Comparison of ENCODE assay signal across 8 cellular contexts in the genomic region with DNA sequence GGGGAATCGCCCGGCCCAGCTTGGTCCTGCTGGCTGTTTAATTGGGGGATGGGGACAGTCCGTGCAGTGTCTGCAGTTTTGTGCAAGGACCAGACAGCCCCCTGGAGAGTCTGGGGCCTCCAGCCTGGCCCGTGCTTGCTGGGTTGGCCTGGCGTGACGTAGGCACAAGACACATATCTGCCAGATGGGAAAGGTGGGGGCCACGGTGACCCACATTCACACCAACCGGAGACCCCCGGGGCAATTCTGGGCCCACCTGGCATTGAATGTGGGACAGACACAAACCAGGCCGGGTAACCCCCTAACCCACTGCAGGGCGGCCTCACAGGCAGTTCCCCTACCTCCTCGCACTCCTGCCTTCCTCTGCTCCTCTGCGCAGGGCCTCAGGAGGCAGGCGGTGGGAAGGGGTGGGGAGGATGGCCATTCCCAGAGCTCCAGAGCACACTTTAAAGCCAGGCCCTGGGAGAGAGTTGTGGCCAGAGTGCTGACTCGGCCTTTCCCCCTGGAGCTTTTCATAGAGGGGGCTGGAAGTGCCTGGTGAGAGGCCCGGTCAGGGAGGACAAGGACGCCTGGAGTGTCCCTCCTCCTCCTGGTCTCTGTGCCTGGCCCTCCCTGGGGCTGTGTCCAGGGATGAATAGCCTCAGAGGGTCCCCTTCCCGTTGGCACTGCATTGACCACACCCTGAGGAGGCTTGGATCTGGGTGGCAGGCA. TPM values are rescaled to one million over a fixed set of nuclear protein-coding genes. Genes with fewer than 3 reads are reported as not detected.
DNase-seq lines count a peak whose midpoint lies in the region; ATAC-seq and TF ChIP-seq lines count a peak whose summit lies in the region.

No MANE protein-coding gene starts in this region.

- peaks cover 22% of the 10 kb centered on the region for H3K27me3 Mint-ChIP-seq in H9 (ENCODE audit: low read depth)
- H3K27me3 Mint-ChIP-seq in activated T-helper 1 cell treated with anti-CD3 and anti-CD28 coated beads, Interleukin-12 subunit alpha, Interleukin-12 subunit beta, Interleukin-2, Interleukin-4 antibody, amounts not matched to agents 30 ng/mL and 10 ng/mL and 1 ng/mL, durations not matched to agents 14 hours and 24 hours and 36 hours (ENCODE audit: insufficient read depth) = peaks cover 48% of the 10 kb centered on the region

- no peak overlapping the region for H2BK15ac ChIP-seq in H9 (ENCODE audit: low read depth, low read length)

- no peak overlapping the region for H2BK5ac ChIP-seq in H9 (ENCODE audit: insufficient read length, low read length)

- no peak overlapping the region for H3K9ac ChIP-seq in H9 (ENCODE audit: extremely low read depth, insufficient read length, low read length)

- peaks cover 49 to 55% of the 10 kb centered on the region in 2 experiments for H3K4me1 Mint-ChIP-seq in H9
- H3K4me1 Mint-ChIP-seq in activated T-helper 1 cell treated with anti-CD3 and anti-CD28 coated beads, Interleukin-12 subunit alpha, Interleukin-12 subunit beta, Interleukin-2, Interleukin-4 antibody, amounts not matched to agents 30 ng/mL and 10 ng/mL and 1 ng/mL, durations not matched to agents 14 hours and 24 hours and 36 hours (ENCODE audit: low read depth) = peaks cover 10% of the 10 kb centered on the region
- H3K4me1 Mint-ChIP-seq in stimulated activated effector memory CD8-positive, alpha-beta T cell treated with anti-CD3 and anti-CD28 coated beads, Interleukin-12 subunit alpha, Interleukin-12 subunit beta, amount 100 ng/mL, for 72 hours = peaks cover 20% of the 10 kb centered on the region

- peaks cover 16% of the 10 kb centered on the region for H3K23me2 ChIP-seq in H9 (ENCODE audit: insufficient read length, low read depth, low read length, poor library complexity, severe bottlenecking)

- H3K4ac ChIP-seq in H9 (ENCODE audit: low read depth, low read length) = no peak overlapping the region

- no peak overlapping the region for H2AFZ ChIP-seq in H9 (ENCODE audit: low read length)

- H4K8ac ChIP-seq in H9 (replicated peaks; ENCODE audit: insufficient read length, low read depth, low read length) = no peak overlapping the region

- H3K27me3 ChIP-seq in H9 (ENCODE audit: insufficient read depth, low read length) = no peaks in the 10 kb centered on the region

- no peak overlapping the region for H2AK5ac ChIP-seq in H9 (ENCODE audit: insufficient read length, low read length)

- TF ChIP-seq CTCF in H9 (conservative IDR thresholded peaks at IDR 0.05) = no peak

- no peaks in the 10 kb centered on the region for H3K79me1 ChIP-seq in H9 (ENCODE audit: insufficient read depth, low read depth, low read length, poor library complexity, severe bottlenecking)

- no peaks in the 10 kb centered on the region for H3K9me3 ChIP-seq in H9 (ENCODE audit: control insufficient read depth, low read depth, low read length)

- peaks cover 4% of the 10 kb centered on the region; the same call in 1 of the 2 replicates for H3K79me2 ChIP-seq in H9 (ENCODE audit: insufficient read depth, low read length)

- H3K9me3 Mint-ChIP-seq in H9 = no peaks in the 10 kb centered on the region; a peak in 1 of 5 replicates
- H3K9me3 Mint-ChIP-seq in activated T-helper 1 cell treated with anti-CD3 and anti-CD28 coated beads, Interleukin-12 subunit alpha, Interleukin-12 subunit beta, Interleukin-2, Interleukin-4 antibody, amounts not matched to agents 30 ng/mL and 10 ng/mL and 1 ng/mL, durations not matched to agents 14 hours and 24 hours and 36 hours = no peaks in the 10 kb centered on the region
- no peaks in the 10 kb centered on the region for H3K9me3 Mint-ChIP-seq in stimulated activated effector memory CD8-positive, alpha-beta T cell treated with anti-CD3 and anti-CD28 coated beads, Interleukin-12 subunit alpha, Interleukin-12 subunit beta, amount 100 ng/mL, for 72 hours

- H3K27ac Mint-ChIP-seq in H9 = peak overlapping the region in 1 of 3 experiments; percentile 27; a peak in 1 of 7 replicates
- H3K27ac Mint-ChIP-seq in activated T-helper 1 cell treated with anti-CD3 and anti-CD28 coated beads, Interleukin-12 subunit alpha, Interleukin-12 subunit beta, Interleukin-2, Interleukin-4 antibody, amounts not matched to agents 30 ng/mL and 10 ng/mL and 1 ng/mL, durations not matched to agents 14 hours and 24 hours and 36 hours = no peak overlapping the region
- peak overlapping the region; percentile 89 for H3K27ac Mint-ChIP-seq in stimulated activated effector memory CD8-positive, alpha-beta T cell treated with anti-CD3 and anti-CD28 coated beads, Interleukin-12 subunit alpha, Interleukin-12 subunit beta, amount 100 ng/mL, for 72 hours

- no peak overlapping the region for H2BK12ac ChIP-seq in H9 (ENCODE audit: insufficient read length, low read depth, low read length)

- peak overlapping the region; percentile 52 for H3K4me2 ChIP-seq in H9 (ENCODE audit: insufficient read depth, insufficient read length, low read length)

- peak overlapping the region; percentile 27; the same call in 1 of the 2 replicates for H3K14ac ChIP-seq in H9 (ENCODE audit: insufficient read depth, low read length)

- no peak overlapping the region for H4K5ac ChIP-seq in H9 (ENCODE audit: insufficient read length, low read depth, low read length)

- no CpG with 5 or more reads among the region's 18 CpGs for WGBS in H9 (ENCODE audit: extremely low coverage, insufficient read length, low lambda C conversion rate)

- no peak overlapping the region for H3K56ac ChIP-seq in H9 (ENCODE audit: insufficient read length, low read depth, low read length)

- H4K20me1 ChIP-seq in H9 (ENCODE audit: control insufficient read depth, insufficient read depth, insufficient read length) = no peaks in the 10 kb centered on the region

- DNase-seq in H9 = peak; percentile 67
- no peak for DNase-seq in activated T-helper 1 cell treated with anti-CD3 and anti-CD28 coated beads, Interleukin-12 subunit alpha, Interleukin-12 subunit beta, Interleukin-2, Interleukin-4 antibody, amounts not matched to agents 30 ng/mL and 10 ng/mL and 1 ng/mL, durations not matched to agents 14 hours and 24 hours and 36 hours (ENCODE audit: low spot score)
- peak; percentile 52 for DNase-seq in hepatic stellate cell (ENCODE audit: low spot score)
- DNase-seq in stimulated activated effector memory CD8-positive, alpha-beta T cell treated with anti-CD3 and anti-CD28 coated beads, Interleukin-12 subunit alpha, Interleukin-12 subunit beta, amount 100 ng/mL, for 72 hours (ENCODE audit: low spot score in 2 of 2) = no peak
- DNase-seq in superior temporal gyrus (ENCODE audit: extremely low spot score) = no peak
- no peak for DNase-seq in mucosa of gallbladder (ENCODE audit: low spot score)

- H3K18ac ChIP-seq in H9 (ENCODE audit: insufficient read length, low read depth, low read length) = no peak overlapping the region

- peaks cover 9% of the 10 kb centered on the region; the same call in 1 of the 2 replicates for H3K4me1 ChIP-seq in H9 (ENCODE audit: insufficient read depth, low read length)

- H2BK120ac ChIP-seq in H9 (ENCODE audit: low read depth, low read length, poor library complexity, severe bottlenecking) = no peak overlapping the region

- peaks cover 0 to 11% (median 5%) of the 10 kb centered on the region in 3 experiments; a peak in 5 of 7 replicates for H3K36me3 Mint-ChIP-seq in H9 (ENCODE audit: insufficient read depth in 1 of 3, low read depth in 3 of 3)
- H3K36me3 Mint-ChIP-seq in activated T-helper 1 cell treated with anti-CD3 and anti-CD28 coated beads, Interleukin-12 subunit alpha, Interleukin-12 subunit beta, Interleukin-2, Interleukin-4 antibody, amounts not matched to agents 30 ng/mL and 10 ng/mL and 1 ng/mL, durations not matched to agents 14 hours and 24 hours and 36 hours (ENCODE audit: low read depth) = no peaks in the 10 kb centered on the region
- H3K36me3 Mint-ChIP-seq in stimulated activated effector memory CD8-positive, alpha-beta T cell treated with anti-CD3 and anti-CD28 coated beads, Interleukin-12 subunit alpha, Interleukin-12 subunit beta, amount 100 ng/mL, for 72 hours = peaks cover 6% of the 10 kb centered on the region

- H3K27ac ChIP-seq in H9 (ENCODE audit: insufficient read length, low read depth, low read length) = no peak overlapping the region

- H3K23ac ChIP-seq in H9 (ENCODE audit: insufficient read length, low read depth, low read length) = no peak overlapping the region

- peak overlapping the region; percentile 80 to 90 for H3K4me3 Mint-ChIP-seq in H9
- H3K4me3 Mint-ChIP-seq in activated T-helper 1 cell treated with anti-CD3 and anti-CD28 coated beads, Interleukin-12 subunit alpha, Interleukin-12 subunit beta, Interleukin-2, Interleukin-4 antibody, amounts not matched to agents 30 ng/mL and 10 ng/mL and 1 ng/mL, durations not matched to agents 14 hours and 24 hours and 36 hours = peak overlapping the region; percentile 77
- H3K4me3 Mint-ChIP-seq in stimulated activated effector memory CD8-positive, alpha-beta T cell treated with anti-CD3 and anti-CD28 coated beads, Interleukin-12 subunit alpha, Interleukin-12 subunit beta, amount 100 ng/mL, for 72 hours = peak overlapping the region; percentile 87

- no peak overlapping the region for H2BK20ac ChIP-seq in H9 (ENCODE audit: low read depth, low read length, poor library complexity, severe bottlenecking)

- no peak for ATAC-seq in stimulated activated effector memory CD8-positive, alpha-beta T cell treated with anti-CD3 and anti-CD28 coated beads, Interleukin-12 subunit alpha, Interleukin-12 subunit beta, amount 100 ng/mL, for 72 hours
- ATAC-seq in HG02798 (IDR thresholded peaks at IDR 0.05; ENCODE audit: poor library complexity, unreplicated experiment) (no peak), HG02678 (IDR thresholded peaks at IDR 0.05; ENCODE audit: unreplicated experiment) (no peak)

- no peak overlapping the region for H3T11ph ChIP-seq in H9 (ENCODE audit: low read length)

- intact Hi-C loops in activated T-helper 1 cell treated with anti-CD3 and anti-CD28 coated beads, Interleukin-12 subunit alpha, Interleukin-12 subunit beta, Interleukin-2, Interleukin-4 antibody, amounts not matched to agents 30 ng/mL and 10 ng/mL and 1 ng/mL, durations not matched to agents 14 hours and 24 hours and 36 hours (cut with micrococcal nuclease) = loop anchor here (1.0 kb wide), 1 partner anchor 24 kb away; no protein-coding TSS in a partner anchor

- no peak overlapping the region for H4K91ac ChIP-seq in H9 (ENCODE audit: insufficient read length, low read depth, low read length)

RNA-seq across cellular contexts. Expression of a gene that starts 1.5 kb away (rescaled TPM):
- total RNA-seq in H9 (2021) (18.7 and 21.6 TPM in 2 replicates), mucosa of gallbladder (87.4 TPM)
- total RNA-seq in activated T-helper 1 cell treated with anti-CD3 and anti-CD28 coated beads, Interleukin-12 subunit alpha, Interleukin-12 subunit beta, Interleukin-2, Interleukin-4 antibody, amounts not matched to agents 30 ng/mL and 10 ng/mL and 1 ng/mL, durations not matched to agents 14 hours and 24 hours and 36 hours = 1.6 TPM in 2 replicates

Comparison
In these comparisons a context has a peak if more than half of its experiments do, and no peak if none do; other contexts are left out.
1. DNase-seq: peak in H9 (single experiment) and hepatic stellate cell (single experiment); none in activated T-helper 1 cell treated with anti-CD3 and anti-CD28 coated beads, Interleukin-12 subunit alpha, Interleukin-12 subunit beta, Interleukin-2, Interleukin-4 antibody, amounts not matched to agents 30 ng/mL and 10 ng/mL and 1 ng/mL, durations not matched to agents 14 hours and 24 hours and 36 hours (single experiment), stimulated activated effector memory CD8-positive, alpha-beta T cell treated with anti-CD3 and anti-CD28 coated beads, Interleukin-12 subunit alpha, Interleukin-12 subunit beta, amount 100 ng/mL, for 72 hours (0 of 2), superior temporal gyrus (single experiment) and mucosa of gallbladder (single experiment).
2. Peak in every context shown above with its lines, with median percentiles within 50 percentile points of each other: H3K4me3 Mint-ChIP-seq.